Comparison of ENCODE assay signal across 21 cellular contexts in genomic region chr3:41140242-41140641, GRCh38.
"Had no signal": no experiment of that assay in that cellular context is flagged by ENCODE, and none has a peak within 500 bp of the region (broad histone marks: within the 10 kb centered on the region; RNA-seq: fewer than 3 reads in every experiment).

No MANE protein-coding gene starts in this region.

- H3K27ac ChIP-seq: colonic mucosa, dorsolateral prefrontal cortex, esophagus muscularis mucosa, foreskin keratinocyte, gastroesophageal sphincter, heart left ventricle, hepatocyte, left lung, lower lobe of right lung had no signal

- FAIRE-seq: endothelial cell of umbilical vein, frontal cortex, islet of Langerhans, keratinocyte had no signal

- H3K9me3 ChIP-seq: colonic mucosa, gastroesophageal sphincter, left lung, lower lobe of right lung had no signal

- H2AFZ ChIP-seq: hepatocyte had no signal

- H3K27me3 ChIP-seq: colonic mucosa, dorsolateral prefrontal cortex, esophagus muscularis mucosa, foreskin keratinocyte, gastroesophageal sphincter, heart left ventricle, hepatocyte, left lung had no signal

- H3K4me1 ChIP-seq: colonic mucosa, esophagus muscularis mucosa, gastroesophageal sphincter, lower lobe of right lung had no signal

- H3K9me3 Mint-ChIP-seq: mesothelial cell of epicardium had no signal

- H3K4me3 Mint-ChIP-seq: mesothelial cell of epicardium had no signal

- H3K36me3 ChIP-seq: colonic mucosa, esophagus muscularis mucosa, gastroesophageal sphincter, heart left ventricle, left lung, lower lobe of right lung had no signal

- H3K79me2 ChIP-seq: hepatocyte had no signal

- DNase-seq: colonic mucosa; dermis blood vessel endothelial cell; dorsolateral prefrontal cortex; effector CD4-positive, alpha-beta T cell; effector memory CD4-positive, alpha-beta T cell; foreskin keratinocyte; heart left ventricle; hypothalamus; left cardiac atrium; left lung; left ventricle myocardium superior; lower lobe of right lung; mesenchymal stem cell had no signal

- H3K27ac Mint-ChIP-seq: mesothelial cell of epicardium had no signal

- H3K4me2 ChIP-seq: hepatocyte had no signal

- ATAC-seq: foreskin keratinocyte, gastroesophageal sphincter, heart left ventricle, left cardiac atrium, left lung, left ventricle myocardium superior, lower lobe of right lung had no signal

- H3K36me3 Mint-ChIP-seq: mesothelial cell of epicardium had no signal

- H3K4me3 ChIP-seq: colonic mucosa, dorsolateral prefrontal cortex, esophagus muscularis mucosa, gastroesophageal sphincter, heart left ventricle, hepatocyte, left lung, lower lobe of right lung had no signal
